27 cellular contexts compared by ENCODE assay signal in the genomic region with DNA sequence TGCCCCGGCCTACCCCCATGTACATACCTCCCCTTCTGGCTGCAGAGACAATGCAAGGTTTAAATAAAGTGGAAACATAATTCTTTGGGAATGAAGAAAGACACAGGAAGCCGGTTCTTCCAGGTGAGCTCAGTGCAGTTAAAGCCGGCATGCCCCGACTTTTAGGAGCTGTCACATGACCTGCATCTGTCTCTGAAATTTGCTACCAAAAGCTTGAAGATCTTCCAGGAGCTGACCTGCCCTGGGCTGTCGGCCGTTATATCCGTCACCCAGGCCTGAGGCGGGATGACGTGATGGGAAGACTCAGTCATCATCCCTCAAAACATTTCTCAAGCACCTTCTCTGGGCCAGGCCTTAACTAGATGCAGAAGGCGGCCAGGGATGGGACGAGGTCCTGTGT. TPM values are rescaled to one million over a fixed set of nuclear protein-coding genes. Genes with fewer than 3 reads are reported as not detected.
DNase-seq lines count a peak whose midpoint lies in the region; ATAC-seq and TF ChIP-seq lines count a peak whose summit lies in the region.
"Had no signal": no experiment of that assay in that cellular context is flagged by ENCODE, and none has a peak within 500 bp of the region (broad histone marks: within the 10 kb centered on the region; RNA-seq: fewer than 3 reads in every experiment).

No MANE protein-coding gene starts in this region.

- peaks cover 15 to 31% (median 25%) of the 10 kb centered on the region in 4 donors for H3K4me1 Mint-ChIP-seq in CD4-positive, alpha-beta memory T cell
- H3K4me1 Mint-ChIP-seq in activated CD4-positive, alpha-beta memory T cell treated with anti-CD3 and anti-CD28 coated beads, Interleukin-2, amount 10 ng/mL, durations not matched to agents 7 days and 5 days: peaks cover 47% of the 10 kb centered on the region
- H3K4me1 Mint-ChIP-seq: neural progenitor cell had no signal

- H3K36me3 ChIP-seq in CD4-positive, alpha-beta memory T cell (ENCODE audit: insufficient read depth, low read length): peaks cover 70% of the 10 kb centered on the region
- peaks cover 58% of the 10 kb centered on the region for H3K36me3 ChIP-seq in osteoblast (ENCODE audit: insufficient read depth, low read length)
- H3K36me3 ChIP-seq: neural progenitor cell had no signal

- H4K20me1 ChIP-seq in osteoblast (ENCODE audit: insufficient read depth, low read length): peaks cover 15% of the 10 kb centered on the region

- TF ChIP-seq CTCF in osteoblast (IDR thresholded peaks at IDR 0.05; ENCODE audit: extremely low read depth, low read depth, low read length): no peak

- no peak overlapping the region for H3K27ac ChIP-seq in CD4-positive, alpha-beta memory T cell (ENCODE audit: low read depth, low read length)
- H3K27ac ChIP-seq in osteoblast (ENCODE audit: low read depth, low read length): no peak overlapping the region
- H3K27ac ChIP-seq: esophagus muscularis mucosa, gastroesophageal sphincter, neural progenitor cell, psoas muscle, WERI-Rb-1 had no signal

- H3K27ac Mint-ChIP-seq in CD4-positive, alpha-beta memory T cell: peak overlapping the region in 4 of 7 donors; percentile 15 to 80 (median 41)
- H3K27ac Mint-ChIP-seq in activated CD4-positive, alpha-beta memory T cell treated with anti-CD3 and anti-CD28 coated beads, Interleukin-2, amount 10 ng/mL, durations not matched to agents 7 days and 5 days: peak overlapping the region; percentile 63
- H3K27ac Mint-ChIP-seq: activated naive CD8-positive, alpha-beta T cell; CD4-positive, alpha-beta T cell; GM23338; neural progenitor cell had no signal

- peaks cover 22 to 69% of the 10 kb centered on the region in 2 donors for H3K36me3 Mint-ChIP-seq in CD4-positive, alpha-beta memory T cell
- H3K36me3 Mint-ChIP-seq in activated CD4-positive, alpha-beta memory T cell treated with anti-CD3 and anti-CD28 coated beads, Interleukin-2, amount 10 ng/mL, durations not matched to agents 7 days and 5 days (ENCODE audit: low read depth): peaks cover 71% of the 10 kb centered on the region
- H3K36me3 Mint-ChIP-seq: activated naive CD8-positive, alpha-beta T cell had no signal

- peaks cover 32% of the 10 kb centered on the region for H3K4me1 ChIP-seq in CD4-positive, alpha-beta memory T cell (ENCODE audit: insufficient read depth, low read length)
- no peaks in the 10 kb centered on the region for H3K4me1 ChIP-seq in osteoblast (ENCODE audit: insufficient read depth, low read length)
- H3K4me1 ChIP-seq: neural progenitor cell, psoas muscle had no signal

- H3K27me3 Mint-ChIP-seq in CD4-positive, alpha-beta memory T cell: no peaks in the 10 kb centered on the region
- H3K27me3 Mint-ChIP-seq in activated CD4-positive, alpha-beta memory T cell treated with anti-CD3 and anti-CD28 coated beads, Interleukin-2, amount 10 ng/mL, durations not matched to agents 7 days and 5 days: no peaks in the 10 kb centered on the region
- H3K27me3 Mint-ChIP-seq: activated naive CD8-positive, alpha-beta T cell; CD4-positive, alpha-beta T cell had no signal

- H3K4me3 ChIP-seq in CD4-positive, alpha-beta memory T cell (ENCODE audit: low read length in 2 of 2): no peak overlapping the region
- H3K4me3 ChIP-seq in osteoblast (ENCODE audit: insufficient read depth, low read length): no peak overlapping the region
- H3K4me3 ChIP-seq: esophagus muscularis mucosa, gastroesophageal sphincter, GM23338, lung, neural progenitor cell, psoas muscle had no signal

- no peak overlapping the region for H2AFZ ChIP-seq in osteoblast (ENCODE audit: low read length)
- H2AFZ ChIP-seq: GM23338, neural progenitor cell had no signal

- H3K9me3 ChIP-seq in CD4-positive, alpha-beta memory T cell (ENCODE audit: control insufficient read depth in 1 of 2, low read length in 2 of 2): no peaks in the 10 kb centered on the region
- H3K9me3 ChIP-seq in osteoblast (ENCODE audit: low read depth, low read length): no peaks in the 10 kb centered on the region
- H3K9me3 ChIP-seq: esophagus muscularis mucosa, gastroesophageal sphincter, psoas muscle, SK-N-SH had no signal

- POLR2A ChIA-PET in CD4-positive, alpha-beta memory T cell (lab: Charles Lee; ENCODE audit: partially characterized antibody): no interaction called here
- POLR2A ChIA-PET in activated CD4-positive, alpha-beta memory T cell treated with anti-CD3 and anti-CD28 coated beads, Interleukin-2, amount 10 ng/mL, durations not matched to agents 7 days and 5 days (lab: Charles Lee): interaction anchor here (1.0 to 1.6 kb wide), 3 partner anchors 11 to 51 kb away, joined by 3 to 4 read pairs (median 4); no protein-coding TSS in a partner anchor

- intact Hi-C loops in CD4-positive, alpha-beta memory T cell (cut with micrococcal nuclease): no loop called here

- peaks cover under 1% of the 10 kb centered on the region for H3K79me2 ChIP-seq in osteoblast (ENCODE audit: insufficient read depth, low read length)

- DNase-seq in CD4-positive, alpha-beta memory T cell: no peak
- no peak for DNase-seq in activated CD4-positive, alpha-beta memory T cell treated with anti-CD3 and anti-CD28 coated beads, Interleukin-2, amount 10 ng/mL, durations not matched to agents 7 days and 5 days
- DNase-seq in osteoblast (ENCODE audit: insufficient read length, low spot score, missing footprints) (peak; percentile 35), cortex of kidney (lab: John Stamatoyannopoulos, UW) (no peak)
- no peak for DNase-seq in activated CD4-positive, CD25-positive, alpha-beta regulatory T cell (lab: John Stamatoyannopoulos, UW)
- DNase-seq: CD4-positive, alpha-beta T cell; DMS 273 treated with DMSO at 0.1 percent for 48 hours; effector CD4-positive, alpha-beta T cell; NCI-H1694; NCI-H2171; NCI-H526; SK-N-SH; stimulated activated naive CD4-positive, alpha-beta T cell treated with Interleukin-2 at 50 U/mL for 16 hours; WERI-Rb-1 had no signal

- no peaks in the 10 kb centered on the region for H3K9me3 Mint-ChIP-seq in CD4-positive, alpha-beta memory T cell
- H3K9me3 Mint-ChIP-seq in activated CD4-positive, alpha-beta memory T cell treated with anti-CD3 and anti-CD28 coated beads, Interleukin-2, amount 10 ng/mL, durations not matched to agents 7 days and 5 days: no peaks in the 10 kb centered on the region
- H3K9me3 Mint-ChIP-seq: CD4-positive, alpha-beta T cell; GM23338; neural progenitor cell; T-helper 2 cell treated with Interferon-gamma antibody and Interleukin-4, amounts not matched to agents 5 μg/mL and 100 μg/mL, for 36 hours had no signal

- no peaks in the 10 kb centered on the region for H3K27me3 ChIP-seq in CD4-positive, alpha-beta memory T cell (ENCODE audit: insufficient read depth, low read length)
- no peaks in the 10 kb centered on the region for H3K27me3 ChIP-seq in osteoblast (ENCODE audit: insufficient read depth, low read length)
- H3K27me3 ChIP-seq: esophagus muscularis mucosa, gastroesophageal sphincter, neural progenitor cell had no signal

- no peak overlapping the region for H3K4me3 Mint-ChIP-seq in CD4-positive, alpha-beta memory T cell
- H3K4me3 Mint-ChIP-seq in activated CD4-positive, alpha-beta memory T cell treated with anti-CD3 and anti-CD28 coated beads, Interleukin-2, amount 10 ng/mL, durations not matched to agents 7 days and 5 days: no peak overlapping the region
- H3K4me3 Mint-ChIP-seq: activated naive CD8-positive, alpha-beta T cell; CD4-positive, alpha-beta T cell; GM23338; neural progenitor cell; T-helper 2 cell treated with Interferon-gamma antibody and Interleukin-4, amounts not matched to agents 5 μg/mL and 100 μg/mL, for 36 hours had no signal

- no peak for ATAC-seq in GM18519 (IDR thresholded peaks at IDR 0.05; ENCODE audit: low FRiP score, unreplicated experiment)
- ATAC-seq: gastroesophageal sphincter, GM23338, psoas muscle had no signal

- no peak overlapping the region for H3K4me2 ChIP-seq in osteoblast (ENCODE audit: insufficient read depth, low read length)
- H3K4me2 ChIP-seq: GM23338, neural progenitor cell, SK-N-SH had no signal

- CTCF ChIA-PET in CD4-positive, alpha-beta memory T cell (lab: Charles Lee; ENCODE audit: partially characterized antibody): interaction anchor here (1.3 kb wide), 1 partner anchor 11 kb away, joined by 5 read pairs; no protein-coding TSS in a partner anchor
- CTCF ChIA-PET in activated CD4-positive, alpha-beta memory T cell treated with anti-CD3 and anti-CD28 coated beads, Interleukin-2, amount 10 ng/mL, durations not matched to agents 7 days and 5 days (lab: Charles Lee): interaction anchor here (0.9 kb wide), 1 partner anchor 59 kb away, joined by 3 read pairs; no protein-coding TSS in a partner anchor

RNA-seq across cellular contexts. Expression of a gene that starts 10.3 kb away (rescaled TPM):
- total RNA-seq in CD4-positive, alpha-beta memory T cell: 10 to 100 TPM; 85.5 to 86.9 TPM
- polyA plus RNA-seq in CD4-positive, alpha-beta memory T cell: 10 to 100 TPM; 83.9 to 96.8 TPM
- total RNA-seq in activated CD4-positive, alpha-beta memory T cell treated with anti-CD3 and anti-CD28 coated beads, Interleukin-2, amount 10 ng/mL, durations not matched to agents 7 days and 5 days: 100 to 1,000 TPM; 141 to 147 TPM
- 61.6 and 68.8 TPM in 2 replicates for total RNA-seq in osteoblast

RNA-seq across cellular contexts. Expression of a gene that starts 21.5 kb away (rescaled TPM):
- total RNA-seq in CD4-positive, alpha-beta memory T cell: 10 to 100 TPM; 17.8 to 18.8 TPM
- polyA plus RNA-seq in CD4-positive, alpha-beta memory T cell: 10 to 100 TPM in 1 of 2 donors, 1 to 10 TPM in 1; 5.5 to 12.6 TPM
- total RNA-seq in activated CD4-positive, alpha-beta memory T cell treated with anti-CD3 and anti-CD28 coated beads, Interleukin-2, amount 10 ng/mL, durations not matched to agents 7 days and 5 days: 100 to 1,000 TPM; 101 to 110 TPM
- total RNA-seq in osteoblast: 0.36 TPM in 1 of 2 replicates, not detected in the other
- total RNA-seq: HT1080 had no signal
- polyA plus RNA-seq: SK-N-SH had no signal

RNA-seq across cellular contexts. Expression of a gene that starts 45.7 kb away (rescaled TPM):
- 10 to 100 TPM; 94.7 to 96.8 TPM for total RNA-seq in CD4-positive, alpha-beta memory T cell
- 100 to 1,000 TPM in 1 of 2 donors, 10 to 100 TPM in 1; 76.7 to 134 TPM for polyA plus RNA-seq in CD4-positive, alpha-beta memory T cell
- 100 to 1,000 TPM; 592 to 611 TPM for total RNA-seq in activated CD4-positive, alpha-beta memory T cell treated with anti-CD3 and anti-CD28 coated beads, Interleukin-2, amount 10 ng/mL, durations not matched to agents 7 days and 5 days
- total RNA-seq in osteoblast: 1,233 and 1,325 TPM in 2 replicates

RNA-seq across cellular contexts. Expression of a gene that starts 51.4 kb away (rescaled TPM):
- not detected for total RNA-seq in CD4-positive, alpha-beta memory T cell
- polyA plus RNA-seq in CD4-positive, alpha-beta memory T cell: not detected
- total RNA-seq in activated CD4-positive, alpha-beta memory T cell treated with anti-CD3 and anti-CD28 coated beads, Interleukin-2, amount 10 ng/mL, durations not matched to agents 7 days and 5 days: not detected
- total RNA-seq in osteoblast: not detected in 2 replicates
- total RNA-seq: CD4-positive, alpha-beta T cell; esophagus muscularis mucosa; gastroesophageal sphincter; GM23338; HT1080; kidney epithelial cell; lung; mucosa of gallbladder; psoas muscle; skeletal muscle tissue had no signal
- polyA plus RNA-seq: GM23338, psoas muscle, SK-N-SH had no signal

Comparison
In these comparisons a context has a peak if more than half of its experiments do, and no peak if none do; other contexts are left out.
1. RNA of a gene that starts 21.5 kb away (total RNA-seq): 101 to 110 TPM in activated CD4-positive, alpha-beta memory T cell treated with anti-CD3 and anti-CD28 coated beads, Interleukin-2, amount 10 ng/mL, durations not matched to agents 7 days and 5 days and 17.8 to 18.8 TPM in CD4-positive, alpha-beta memory T cell; 0.36 TPM in osteoblast; every median in the first group is over 10 times any median in the second.
2. RNA of a gene that starts 45.7 kb away (total RNA-seq): 1,233 to 1,325 TPM in osteoblast and 592 to 611 TPM in activated CD4-positive, alpha-beta memory T cell treated with anti-CD3 and anti-CD28 coated beads, Interleukin-2, amount 10 ng/mL, durations not matched to agents 7 days and 5 days; 94.7 to 96.8 TPM in CD4-positive, alpha-beta memory T cell; every median in the first group is over 4 times any median in the second.